8 cellular contexts compared by ENCODE assay signal in genomic region chr15:89333959-89334509, GRCh38. TPM values are rescaled to one million over a fixed set of nuclear protein-coding genes. Genes with fewer than 3 reads are reported as not detected.
A peak's percentile ranks its signal among the peaks of the same experiment; 100 is the strongest.
DNase-seq lines count a peak whose midpoint lies in the region; ATAC-seq, FAIRE-seq and TF ChIP-seq lines count a peak whose summit lies in the region.

No MANE protein-coding gene starts in this region.

- CTCF ChIA-PET in PC-3 (lab: Charles Lee): interaction anchor here (0.6 kb wide), 1 partner anchor 127 kb away, joined by 3 read pairs; no protein-coding TSS in a partner anchor

- H3K4me2 ChIP-seq in PC-3 (ENCODE audit: low read length): peak overlapping the region; percentile 97

- WGBS in esophagus, 2 donors: 1 to 2% methylated on average over 25 to 43 of the region's 43 CpGs
- 2 to 5% methylated on average over 33 to 43 of the region's 43 CpGs for WGBS in pancreas, 2 donors

- H3K27me3 ChIP-seq in PC-3 (ENCODE audit: low read length): no peaks in the 10 kb centered on the region
- H3K27me3 ChIP-seq in esophagus (ENCODE audit: control insufficient read depth in 1 of 2, insufficient read depth in 2 of 2, low read length in 2 of 2): no peaks in the 10 kb centered on the region
- no peaks in the 10 kb centered on the region for H3K27me3 ChIP-seq in pancreas

- H3K36me3 ChIP-seq in PC-3 (ENCODE audit: low read depth, low read length) (peaks cover 38% of the 10 kb centered on the region), esophagus (ENCODE audit: control insufficient read depth in 2 of 2, insufficient read depth in 2 of 2, low read length in 1 of 2) (peaks cover 7 to 29% of the 10 kb centered on the region in 2 donors), pancreas (peaks cover 0 to 37% (median 10%) of the 10 kb centered on the region in 3 donors)

- no peaks in the 10 kb centered on the region for H3K9me3 ChIP-seq in PC-3 (ENCODE audit: low read length)
- no peaks in the 10 kb centered on the region for H3K9me3 ChIP-seq in esophagus (ENCODE audit: control insufficient read depth in 2 of 2, insufficient read depth in 1 of 2, low read depth in 1 of 2, low read length in 1 of 2)
- no peaks in the 10 kb centered on the region for H3K9me3 ChIP-seq in pancreas

- POLR2A ChIA-PET in PC-3 (lab: Charles Lee; ENCODE audit: unreplicated experiment): no interaction called here

- in situ Hi-C loops in ACHN (cut with HindIII; ENCODE audit: low pct_ligation_motif_present, low pct_unique_long_range_greater_than_20kb, low sequenced_read_pairs): no loop called here

- H2AFZ ChIP-seq in PC-3 (ENCODE audit: low read length): no peak overlapping the region

- H3K79me2 ChIP-seq in PC-3 (ENCODE audit: low read length): peaks cover 52% of the 10 kb centered on the region

- H3K4me1 ChIP-seq in PC-3 (ENCODE audit: insufficient read depth, low read length) (peaks cover 29% of the 10 kb centered on the region), esophagus (ENCODE audit: control insufficient read depth in 2 of 2, insufficient read depth in 2 of 2, low read length in 1 of 2) (peaks cover 9 to 20% of the 10 kb centered on the region in 2 donors), pancreas (peaks cover 0 to 32% (median 14%) of the 10 kb centered on the region in 3 donors)

- H3K9me2 ChIP-seq in PC-3 (replicated peaks; ENCODE audit: low read length): no peaks in the 10 kb centered on the region

- peak overlapping the region; percentile 84 for H3K9ac ChIP-seq in PC-3 (ENCODE audit: low read length)

- H3K27ac ChIP-seq in PC-3 (ENCODE audit: low read length) (no peak overlapping the region; the same call in 1 of the 2 replicates), esophagus (ENCODE audit: low read depth in 2 of 2, low read length in 1 of 2) (peak overlapping the region; percentile 97), pancreas (peak overlapping the region; percentile 70 to 85 (median 80))

- peak overlapping the region; percentile 80 for H3K4me3 ChIP-seq in PC-3 (ENCODE audit: low read length)
- peak overlapping the region; percentile 75 to 93 for H3K4me3 ChIP-seq in esophagus (ENCODE audit: low read depth in 1 of 2, low read length in 2 of 2)
- peak overlapping the region; percentile 77 to 97 (median 86) for H3K4me3 ChIP-seq in pancreas

- ATAC-seq in GM19035 (IDR thresholded peaks at IDR 0.05; ENCODE audit: unreplicated experiment) (peak; percentile 0), PC-3 (no peak; the same call in 1 of the 2 replicates), pancreas (no peak), HG02973 (IDR thresholded peaks at IDR 0.05; ENCODE audit: unreplicated experiment) (no peak)

- DNase-seq in ACHN (peak; percentile 4), PC-3 (no peak), pancreas (peak in 1 of 6 donors; percentile 85), SIG-M5 (lab: John Stamatoyannopoulos, UW) (no peak)
- no peak for DNase-seq in central memory CD4-positive, alpha-beta T cell

- FAIRE-seq in pancreas (lab: Jason Lieb, UNC): no peak

- no TSS peak for BruUV-seq in PC-3 (replicated peaks; lab: Mats Ljungman, UMichigan)

- no peaks in the 10 kb centered on the region for H3F3A ChIP-seq in PC-3 (ENCODE audit: low read length, unreplicated experiment)

- TF ChIP-seq CTCF in PC-3 (conservative IDR thresholded peaks at IDR 0.05; ENCODE audit: low read depth, low read length) (no peak), pancreas (IDR thresholded peaks at IDR 0.05) (no peak)

- H4K20me1 ChIP-seq in PC-3 (ENCODE audit: low read length): peaks cover 45% of the 10 kb centered on the region

- intact Hi-C loops in PC-3 (cut with micrococcal nuclease) (no loop called here), pancreas (cut with DNase I) (no loop called here)

RNA-seq across cellular contexts. Expression of gene POLG, which starts 0.6 kb away (rescaled TPM):
- 72.4 and 83.5 TPM in 2 replicates for total RNA-seq in PC-3 (2014; rRNA removed)
- 10 to 100 TPM; 27.2 to 48.1 TPM for polyA plus RNA-seq in esophagus
- 10 to 100 TPM; 19.3 to 38.1 (median 23.0) TPM for total RNA-seq in pancreas
- polyA plus RNA-seq in pancreas: 10 to 100 TPM; 48.5 to 52.0 TPM
